In the genomic region with DNA sequence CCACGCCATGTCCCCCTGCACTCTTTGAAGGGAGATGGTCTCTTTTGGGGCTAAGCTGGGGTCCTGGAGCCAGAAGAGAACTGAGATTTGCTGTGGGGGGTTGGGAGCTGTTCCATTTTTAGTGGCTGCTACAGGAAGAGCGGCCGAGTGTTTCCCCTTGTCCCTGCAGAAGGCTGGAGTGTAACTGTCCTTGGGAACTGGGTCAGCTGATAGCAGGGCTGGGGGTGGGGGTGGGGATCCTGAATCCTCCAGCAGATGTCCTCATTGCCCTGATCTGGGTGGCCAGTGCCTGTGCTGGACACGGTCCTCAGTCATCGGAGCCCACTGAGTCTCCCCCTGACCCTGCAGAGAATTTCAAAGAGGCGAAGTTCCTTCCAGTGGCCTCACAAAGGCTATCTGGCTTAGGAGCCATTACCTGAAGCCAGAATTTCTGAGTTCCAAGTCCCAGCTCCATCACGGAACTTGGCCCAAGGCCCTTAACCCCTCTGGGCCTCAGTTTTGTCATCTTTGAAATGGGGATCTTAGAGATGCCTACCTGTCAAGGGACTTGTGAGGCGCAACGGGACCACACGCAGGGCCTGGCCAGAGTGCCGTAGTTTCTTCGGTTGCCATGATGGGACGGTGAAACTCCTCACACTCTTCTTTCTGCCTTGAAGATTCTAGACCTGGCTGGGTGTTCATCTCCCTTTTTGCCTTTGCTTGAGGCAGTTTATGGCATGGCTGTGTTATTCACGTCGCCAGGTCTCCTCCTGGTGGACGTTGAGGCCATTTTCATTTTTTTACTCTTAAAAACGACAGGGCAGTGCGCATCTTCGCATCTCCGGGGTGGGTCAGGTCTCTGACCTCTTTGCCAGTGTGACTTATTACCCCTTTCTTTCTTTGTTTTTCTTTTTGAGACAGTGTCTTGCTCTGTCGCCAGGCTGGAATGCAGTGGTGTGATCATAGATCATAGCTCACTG, we compare ENCODE assay signal across 8 cellular contexts. TPM values are rescaled to one million over a fixed set of nuclear protein-coding genes. Genes with fewer than 3 reads are reported as not detected.
DNase-seq lines count a peak whose midpoint lies in the region; ATAC-seq and TF ChIP-seq lines count a peak whose summit lies in the region.

No MANE protein-coding gene starts in this region.

- ATAC-seq in right lobe of liver (peak; percentile 77 to 88 (median 82)), HG03135 (IDR thresholded peaks at IDR 0.05; ENCODE audit: unreplicated experiment) (no peak)

- intact Hi-C loops in right lobe of liver (cut with DNase I), result loop anchor here (5.0 to 10.0 kb wide), 4 partner anchors 53 to 97 kb away; a partner anchor contains a TSS
- intact Hi-C loops in transverse colon (cut with DNase I; ENCODE audit: low total_unique reads), result no loop called here

- H3K4me1 ChIP-seq in right lobe of liver (peaks cover 0 to 56% (median 33%) of the 10 kb centered on the region in 4 donors), transverse colon (peaks cover 31 to 61% (median 49%) of the 10 kb centered on the region in 4 donors)

- H3K4me3 ChIP-seq in right lobe of liver (no peak overlapping the region), transverse colon (no peak overlapping the region)

- TF ChIP-seq POLR2A in right lobe of liver (IDR thresholded peaks at IDR 0.05) (peak; percentile 41), transverse colon (IDR thresholded peaks at IDR 0.05) (no peak)

- TF ChIP-seq EP300 in transverse colon (IDR thresholded peaks at IDR 0.05; ENCODE audit: low read depth), result no peak

- H3K27ac ChIP-seq in cingulate gyrus (ENCODE audit: low read depth, low read length) (peak overlapping the region; percentile 90), right lobe of liver (peak overlapping the region; percentile 39 to 81 (median 76)), transverse colon (peak overlapping the region; percentile 50 to 83 (median 72))

- H3K36me3 ChIP-seq in right lobe of liver (peaks cover 0 to 19% (median 4%) of the 10 kb centered on the region in 4 donors), transverse colon (peaks cover 0 to 13% (median 6%) of the 10 kb centered on the region in 4 donors)

- DNase-seq in AG08395 (ENCODE audit: low spot score) (peak; percentile 37), LHCN-M2 (ENCODE audit: low read depth) (peak; percentile 20), right lobe of liver (peak; percentile 71 to 81 (median 75)), transverse colon (peak; percentile 31), NCI-H510A (lab: John Stamatoyannopoulos, UW) (no peak), SW 1271 (lab: John Stamatoyannopoulos, UW) (no peak)

- TF ChIP-seq CTCF in right lobe of liver (IDR thresholded peaks at IDR 0.05), result peak; percentile 42 to 56 (median 43)
- TF ChIP-seq CTCF in transverse colon (IDR thresholded peaks at IDR 0.05), result peak; percentile 17 to 65 (median 30)

- no peaks in the 10 kb centered on the region for H3K9me3 ChIP-seq in right lobe of liver
- H3K9me3 ChIP-seq in transverse colon, result no peaks in the 10 kb centered on the region

- H3K27me3 ChIP-seq in right lobe of liver, result no peaks in the 10 kb centered on the region
- no peaks in the 10 kb centered on the region for H3K27me3 ChIP-seq in transverse colon

- in situ Hi-C loops in transverse colon (cut with MboI; ENCODE audit: low pct_ligation_motif_present in 1 of 4, low pct_unique_long_range_greater_than_20kb in 1 of 4, low sequenced_read_pairs in 3 of 4), result loop anchor here in 1 of 4 donors (10.0 kb wide), 1 partner anchor 55 kb away; a partner anchor contains a TSS

- WGBS in right lobe of liver (ENCODE audit: insufficient coverage, low coverage, low lambda C conversion rate, missing lambda C conversion rate), result 41% methylated on average over 15 of the region's 21 CpGs
- 35 to 71% methylated on average over 4 to 21 of the region's 21 CpGs for WGBS in transverse colon (ENCODE audit: low coverage in 1 of 2), 2 donors

RNA-seq across cellular contexts. Expression of a gene that starts 51.9 kb away (rescaled TPM):
- total RNA-seq in LHCN-M2 (2014; rRNA removed), result 75.3 and 80.3 TPM in 2 replicates
- 87.0 TPM for polyA plus RNA-seq in LHCN-M2 (2012)
- 10 to 100 TPM; 54.0 to 86.9 (median 68.3) TPM for total RNA-seq in right lobe of liver
- 1,000 to 10,000 TPM in 1 of 4 donors, 100 to 1,000 TPM in 3; 469 to 1,152 (median 585) TPM for total RNA-seq in transverse colon

Comparison
In these comparisons a context has a peak if more than half of its experiments do, and no peak if none do; other contexts are left out.
1. DNase-seq: peak in AG08395 (single experiment), LHCN-M2 (single experiment), right lobe of liver (3 of 3) and transverse colon (single experiment); none in NCI-H510A (single experiment) and SW 1271 (0 of 2).
2. Peak in every context shown above with its lines, with median percentiles within 50 percentile points of each other: H3K27ac ChIP-seq.